Comparison of ENCODE assay signal across 16 cellular contexts in the genomic region with DNA sequence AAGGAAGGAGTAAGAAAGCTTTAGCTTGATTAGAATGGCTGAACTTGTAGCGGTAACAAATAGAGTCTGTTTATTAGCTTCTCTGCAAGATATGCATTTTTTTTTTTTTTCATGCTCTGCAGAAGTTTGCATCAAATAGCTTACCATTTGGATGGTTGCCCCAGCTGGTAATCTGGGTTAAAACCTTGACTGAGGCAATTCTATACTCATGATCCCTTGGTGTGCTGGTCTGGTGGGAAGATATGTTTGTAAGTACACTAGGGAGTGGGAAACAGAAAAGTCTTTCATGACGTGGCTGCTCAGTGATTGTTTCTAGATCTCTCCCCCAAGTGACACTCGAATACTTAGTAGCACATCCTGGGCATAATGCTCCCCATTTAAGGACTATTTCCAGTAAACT. TPM values are rescaled to one million over a fixed set of nuclear protein-coding genes. Genes with fewer than 3 reads are reported as not detected.
DNase-seq lines count a peak whose midpoint lies in the region; ATAC-seq lines count a peak whose summit lies in the region.
"Had no signal": no experiment of that assay in that cellular context is flagged by ENCODE, and none has a peak within 500 bp of the region (broad histone marks: within the 10 kb centered on the region; RNA-seq: fewer than 3 reads in every experiment).

No MANE protein-coding gene starts in this region.

- H3K9me3 Mint-ChIP-seq in activated naive CD8-positive, alpha-beta T cell treated with anti-CD3 and anti-CD28 coated beads, Interleukin-2, amount 10 ng/mL, durations not matched to agents 7 days and 5 days = peaks cover 1% of the 10 kb centered on the region
- H3K9me3 Mint-ChIP-seq in activated naive CD8-positive, alpha-beta T cell treated with anti-CD3 and anti-CD28 coated beads, Interleukin-2, amount 50 U/mL, for 24 hours = peaks cover 4% of the 10 kb centered on the region
- H3K9me3 Mint-ChIP-seq in central memory CD8-positive, alpha-beta T cell = no peaks in the 10 kb centered on the region
- no peaks in the 10 kb centered on the region for H3K9me3 Mint-ChIP-seq in stimulated activated effector memory CD8-positive, alpha-beta T cell treated with anti-CD3 and anti-CD28 coated beads, Interleukin-12 subunit alpha, Interleukin-12 subunit beta, amount 100 ng/mL, for 72 hours
- H3K9me3 Mint-ChIP-seq in activated naive CD4-positive, alpha-beta T cell treated with anti-CD3 and anti-CD28 coated beads, Interleukin-2, amount 50 U/mL, for 72 hours = peaks cover 0 to 7% of the 10 kb centered on the region in 2 donors

- H3K27me3 Mint-ChIP-seq in activated naive CD8-positive, alpha-beta T cell treated with anti-CD3 and anti-CD28 coated beads, Interleukin-2, amount 10 ng/mL, durations not matched to agents 7 days and 5 days = no peaks in the 10 kb centered on the region
- H3K27me3 Mint-ChIP-seq in activated naive CD8-positive, alpha-beta T cell treated with anti-CD3 and anti-CD28 coated beads, Interleukin-2, amount 50 U/mL, for 24 hours = no peaks in the 10 kb centered on the region
- H3K27me3 Mint-ChIP-seq in central memory CD8-positive, alpha-beta T cell = no peaks in the 10 kb centered on the region

- no peak for DNase-seq in activated naive CD8-positive, alpha-beta T cell treated with anti-CD3 and anti-CD28 coated beads, Interleukin-2, amount 10 ng/mL, durations not matched to agents 7 days and 5 days
- DNase-seq in activated naive CD8-positive, alpha-beta T cell treated with anti-CD3 and anti-CD28 coated beads, Interleukin-2, amount 50 U/mL, for 24 hours = no peak
- no peak for DNase-seq in central memory CD8-positive, alpha-beta T cell (ENCODE audit: low spot score in 2 of 2)
- DNase-seq in iris pigment epithelial cell (ENCODE audit: low read depth) (peak; percentile 86), GM19238 (ENCODE audit: insufficient read length, low spot score) (no peak)
- no peak for DNase-seq in stimulated activated effector memory CD8-positive, alpha-beta T cell treated with anti-CD3 and anti-CD28 coated beads, Interleukin-12 subunit alpha, Interleukin-12 subunit beta, amount 100 ng/mL, for 72 hours (ENCODE audit: low spot score in 2 of 2)
- no peak for DNase-seq in activated naive CD4-positive, alpha-beta T cell treated with anti-CD3 and anti-CD28 coated beads, Interleukin-2, amount 50 U/mL, for 72 hours (ENCODE audit: low spot score in 2 of 2)
- DNase-seq: activated effector memory CD4-positive, alpha-beta T cell treated with Interleukin-2 at 50 U/mL for 16 hours; effector memory CD4-positive, alpha-beta T cell; Karpas-422; naive thymus-derived CD4-positive, alpha-beta T cell; NCI-H1092; NCI-H2029 treated with DMSO at 0.1 percent for 48 hours; NCI-H446; stimulated activated CD8-positive, alpha-beta memory T cell treated with anti-CD3 and anti-CD28 coated beads, Interleukin-4, amount 100 ng/mL, for 48 hours had no signal

- peaks cover 53% of the 10 kb centered on the region for H3K4me1 Mint-ChIP-seq in activated naive CD8-positive, alpha-beta T cell treated with anti-CD3 and anti-CD28 coated beads, Interleukin-2, amount 10 ng/mL, durations not matched to agents 7 days and 5 days
- H3K4me1 Mint-ChIP-seq in activated naive CD8-positive, alpha-beta T cell treated with anti-CD3 and anti-CD28 coated beads, Interleukin-2, amount 50 U/mL, for 24 hours = peaks cover 77% of the 10 kb centered on the region
- peaks cover 75% of the 10 kb centered on the region for H3K4me1 Mint-ChIP-seq in central memory CD8-positive, alpha-beta T cell
- peaks cover 73% of the 10 kb centered on the region for H3K4me1 Mint-ChIP-seq in stimulated activated effector memory CD8-positive, alpha-beta T cell treated with anti-CD3 and anti-CD28 coated beads, Interleukin-12 subunit alpha, Interleukin-12 subunit beta, amount 100 ng/mL, for 72 hours

- H3K27ac Mint-ChIP-seq in activated naive CD8-positive, alpha-beta T cell treated with anti-CD3 and anti-CD28 coated beads, Interleukin-2, amount 10 ng/mL, durations not matched to agents 7 days and 5 days = peak overlapping the region; percentile 17
- no peak overlapping the region for H3K27ac Mint-ChIP-seq in activated naive CD8-positive, alpha-beta T cell treated with anti-CD3 and anti-CD28 coated beads, Interleukin-2, amount 50 U/mL, for 24 hours
- peak overlapping the region; percentile 74 for H3K27ac Mint-ChIP-seq in central memory CD8-positive, alpha-beta T cell (ENCODE audit: low read depth)
- peak overlapping the region; percentile 11 for H3K27ac Mint-ChIP-seq in stimulated activated effector memory CD8-positive, alpha-beta T cell treated with anti-CD3 and anti-CD28 coated beads, Interleukin-12 subunit alpha, Interleukin-12 subunit beta, amount 100 ng/mL, for 72 hours
- no peak overlapping the region for H3K27ac Mint-ChIP-seq in activated naive CD4-positive, alpha-beta T cell treated with anti-CD3 and anti-CD28 coated beads, Interleukin-2, amount 50 U/mL, for 72 hours

- no peak for ATAC-seq in activated naive CD8-positive, alpha-beta T cell treated with anti-CD3 and anti-CD28 coated beads, Interleukin-2, amount 10 ng/mL, durations not matched to agents 7 days and 5 days (ENCODE audit: low read depth)
- no peak for ATAC-seq in activated naive CD8-positive, alpha-beta T cell treated with anti-CD3 and anti-CD28 coated beads, Interleukin-2, amount 50 U/mL, for 24 hours
- no peak for ATAC-seq in central memory CD8-positive, alpha-beta T cell (replicated peaks; ENCODE audit: extremely low read depth, poor library complexity, severe bottlenecking)
- no peak for ATAC-seq in stimulated activated effector memory CD8-positive, alpha-beta T cell treated with anti-CD3 and anti-CD28 coated beads, Interleukin-12 subunit alpha, Interleukin-12 subunit beta, amount 100 ng/mL, for 72 hours
- ATAC-seq in activated naive CD4-positive, alpha-beta T cell treated with anti-CD3 and anti-CD28 coated beads, Interleukin-2, amount 50 U/mL, for 72 hours = no peak
- ATAC-seq in GM18870 (IDR thresholded peaks at IDR 0.05; ENCODE audit: unreplicated experiment) = no peak
- ATAC-seq: naive thymus-derived CD4-positive, alpha-beta T cell had no signal

- H3K4me3 Mint-ChIP-seq in activated naive CD8-positive, alpha-beta T cell treated with anti-CD3 and anti-CD28 coated beads, Interleukin-2, amount 10 ng/mL, durations not matched to agents 7 days and 5 days = no peak overlapping the region
- no peak overlapping the region for H3K4me3 Mint-ChIP-seq in activated naive CD8-positive, alpha-beta T cell treated with anti-CD3 and anti-CD28 coated beads, Interleukin-2, amount 50 U/mL, for 24 hours
- no peak overlapping the region for H3K4me3 Mint-ChIP-seq in central memory CD8-positive, alpha-beta T cell
- H3K4me3 Mint-ChIP-seq in stimulated activated effector memory CD8-positive, alpha-beta T cell treated with anti-CD3 and anti-CD28 coated beads, Interleukin-12 subunit alpha, Interleukin-12 subunit beta, amount 100 ng/mL, for 72 hours = no peak overlapping the region

- POLR2A ChIA-PET in activated naive CD8-positive, alpha-beta T cell treated with anti-CD3 and anti-CD28 coated beads, Interleukin-2, amount 10 ng/mL, durations not matched to agents 7 days and 5 days (lab: Charles Lee) = no interaction called here

- peaks cover 22% of the 10 kb centered on the region for H3K36me3 Mint-ChIP-seq in activated naive CD8-positive, alpha-beta T cell treated with anti-CD3 and anti-CD28 coated beads, Interleukin-2, amount 10 ng/mL, durations not matched to agents 7 days and 5 days
- peaks cover 3% of the 10 kb centered on the region for H3K36me3 Mint-ChIP-seq in activated naive CD8-positive, alpha-beta T cell treated with anti-CD3 and anti-CD28 coated beads, Interleukin-2, amount 50 U/mL, for 24 hours (ENCODE audit: low read depth)
- peaks cover 3% of the 10 kb centered on the region for H3K36me3 Mint-ChIP-seq in central memory CD8-positive, alpha-beta T cell (ENCODE audit: insufficient read depth)
- no peaks in the 10 kb centered on the region for H3K36me3 Mint-ChIP-seq in stimulated activated effector memory CD8-positive, alpha-beta T cell treated with anti-CD3 and anti-CD28 coated beads, Interleukin-12 subunit alpha, Interleukin-12 subunit beta, amount 100 ng/mL, for 72 hours
- peaks cover 4 to 7% of the 10 kb centered on the region in 2 donors for H3K36me3 Mint-ChIP-seq in activated naive CD4-positive, alpha-beta T cell treated with anti-CD3 and anti-CD28 coated beads, Interleukin-2, amount 50 U/mL, for 72 hours

RNA-seq across cellular contexts. Expression of a gene that starts 32.1 kb away (rescaled TPM):
- total RNA-seq in activated naive CD8-positive, alpha-beta T cell treated with anti-CD3 and anti-CD28 coated beads, Interleukin-2, amount 10 ng/mL, durations not matched to agents 7 days and 5 days = 10 to 100 TPM; 51.9 to 60.0 TPM
- total RNA-seq in activated naive CD4-positive, alpha-beta T cell treated with anti-CD3 and anti-CD28 coated beads, Interleukin-2, amount 50 U/mL, for 72 hours = 10 to 100 TPM; 20.6 to 23.2 TPM

Comparison
In these comparisons a context has a peak if more than half of its experiments do, and no peak if none do; other contexts are left out.
1. H3K27ac Mint-ChIP-seq: peak in activated naive CD8-positive, alpha-beta T cell treated with anti-CD3 and anti-CD28 coated beads, Interleukin-2, amount 10 ng/mL, durations not matched to agents 7 days and 5 days (single experiment), central memory CD8-positive, alpha-beta T cell (single experiment) and stimulated activated effector memory CD8-positive, alpha-beta T cell treated with anti-CD3 and anti-CD28 coated beads, Interleukin-12 subunit alpha, Interleukin-12 subunit beta, amount 100 ng/mL, for 72 hours (single experiment); none in activated naive CD8-positive, alpha-beta T cell treated with anti-CD3 and anti-CD28 coated beads, Interleukin-2, amount 50 U/mL, for 24 hours (single experiment) and activated naive CD4-positive, alpha-beta T cell treated with anti-CD3 and anti-CD28 coated beads, Interleukin-2, amount 50 U/mL, for 72 hours (0 of 2).